ENCODE assay signal across 9 cellular contexts in the genomic region with DNA sequence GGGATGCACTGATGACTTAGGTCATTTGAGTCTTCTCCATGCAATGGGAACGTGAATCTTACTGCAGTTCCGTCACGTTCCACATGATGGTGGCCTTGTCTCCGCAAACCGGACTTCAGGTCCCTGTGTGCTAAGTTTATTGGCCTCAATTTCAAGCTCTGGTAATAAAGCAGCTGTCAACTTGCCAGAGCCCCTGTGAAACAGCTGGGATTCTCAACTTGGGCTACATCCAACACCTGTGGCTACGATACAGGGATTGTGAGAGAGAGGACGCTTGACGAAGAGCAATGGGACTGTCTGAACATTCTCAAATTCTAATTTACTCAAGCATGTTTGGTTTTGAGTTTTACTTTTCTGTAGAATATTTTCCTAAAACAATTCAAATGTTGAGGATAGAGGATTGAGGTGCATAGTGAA.
DNase-seq lines count a peak whose midpoint lies in the region; ATAC-seq and TF ChIP-seq lines count a peak whose summit lies in the region.
"Had no signal": no experiment of that assay in that cellular context is flagged by ENCODE, and none has a peak within 500 bp of the region (broad histone marks: within the 10 kb centered on the region; RNA-seq: fewer than 3 reads in every experiment).

No MANE protein-coding gene starts in this region.

- no peaks in the 10 kb centered on the region for H3K36me3 Mint-ChIP-seq in chondrocyte (ENCODE audit: low read depth)
- H3K36me3 Mint-ChIP-seq in activated T-helper 2 cell treated with anti-CD3 and anti-CD28 coated beads, Interferon-gamma antibody, Interleukin-2, Interleukin-4, amounts not matched to agents 10 μg/mL and 5 μg/mL and 100 μg/mL, durations not matched to agents 14 hours and 24 hours and 36 hours (ENCODE audit: low read depth), result no peaks in the 10 kb centered on the region

- peak; percentile 94 for TF ChIP-seq CTCF in 22Rv1 (IDR thresholded peaks at IDR 0.05)
- TF ChIP-seq CTCF in chondrocyte (IDR thresholded peaks at IDR 0.05), result peak; percentile 95
- peak; percentile 39 to 44 for TF ChIP-seq CTCF in left lung (IDR thresholded peaks at IDR 0.05)

- DNase-seq in HEK293T (ENCODE audit: extremely low spot score), result peak; percentile 67
- DNase-seq in NCI-H748 treated with DMSO at 0.1 percent for 48 hours (lab: John Stamatoyannopoulos, UW), result peak; percentile 57
- no peak for DNase-seq in chondrocyte (ENCODE audit: low spot score)
- DNase-seq in left lung, result no peak
- DNase-seq in activated T-helper 2 cell treated with anti-CD3 and anti-CD28 coated beads, Interferon-gamma antibody, Interleukin-2, Interleukin-4, amounts not matched to agents 10 μg/mL and 5 μg/mL and 100 μg/mL, durations not matched to agents 14 hours and 24 hours and 36 hours (ENCODE audit: low spot score), result no peak

- H3K9me3 Mint-ChIP-seq in chondrocyte (ENCODE audit: low read depth), result no peaks in the 10 kb centered on the region
- peaks cover 24% of the 10 kb centered on the region for H3K9me3 Mint-ChIP-seq in activated T-helper 2 cell treated with anti-CD3 and anti-CD28 coated beads, Interferon-gamma antibody, Interleukin-2, Interleukin-4, amounts not matched to agents 10 μg/mL and 5 μg/mL and 100 μg/mL, durations not matched to agents 14 hours and 24 hours and 36 hours

- H3K4me3 Mint-ChIP-seq in chondrocyte (ENCODE audit: unreplicated experiment), result no peak overlapping the region
- no peak overlapping the region for H3K4me3 Mint-ChIP-seq in activated T-helper 2 cell treated with anti-CD3 and anti-CD28 coated beads, Interferon-gamma antibody, Interleukin-2, Interleukin-4, amounts not matched to agents 10 μg/mL and 5 μg/mL and 100 μg/mL, durations not matched to agents 14 hours and 24 hours and 36 hours (ENCODE audit: low read depth)

- CTCF ChIA-PET in HEK293T (lab: Yijun Ruan, JAX), result interaction anchor here (0.6 to 1.6 kb wide), 2 partner anchors 11 to 457 kb away, joined by 3 to 5 read pairs; no protein-coding TSS in a partner anchor

- H3K4me1 Mint-ChIP-seq in chondrocyte (ENCODE audit: low read depth), result peaks cover 21% of the 10 kb centered on the region
- no peaks in the 10 kb centered on the region for H3K4me1 Mint-ChIP-seq in activated T-helper 2 cell treated with anti-CD3 and anti-CD28 coated beads, Interferon-gamma antibody, Interleukin-2, Interleukin-4, amounts not matched to agents 10 μg/mL and 5 μg/mL and 100 μg/mL, durations not matched to agents 14 hours and 24 hours and 36 hours (ENCODE audit: low read depth)

- H3K4me3 ChIP-seq in left lung, result no peak overlapping the region
- H3K4me3 ChIP-seq: BLaER1 had no signal

- H3K27me3 Mint-ChIP-seq in chondrocyte (ENCODE audit: low read depth), result no peaks in the 10 kb centered on the region
- H3K27me3 Mint-ChIP-seq in activated T-helper 2 cell treated with anti-CD3 and anti-CD28 coated beads, Interferon-gamma antibody, Interleukin-2, Interleukin-4, amounts not matched to agents 10 μg/mL and 5 μg/mL and 100 μg/mL, durations not matched to agents 14 hours and 24 hours and 36 hours (ENCODE audit: low read depth), result no peaks in the 10 kb centered on the region

- H3K27ac ChIP-seq in 22Rv1 (peak overlapping the region; percentile 89), left lung (no peak overlapping the region)
- H3K27ac ChIP-seq: BLaER1 had no signal

- peak; percentile 83 for ATAC-seq in left lung
- no peak for ATAC-seq in HG02852 (IDR thresholded peaks at IDR 0.05; ENCODE audit: unreplicated experiment)
- ATAC-seq in GM18517 (IDR thresholded peaks at IDR 0.05; ENCODE audit: unreplicated experiment), result no peak

- H3K4me1 ChIP-seq in left lung, result no peaks in the 10 kb centered on the region
- H3K4me1 ChIP-seq: BLaER1 had no signal

- H3K27me3 ChIP-seq in left lung, result no peaks in the 10 kb centered on the region
- H3K27me3 ChIP-seq: BLaER1 had no signal

- H3K36me3 ChIP-seq in left lung, result no peaks in the 10 kb centered on the region
- H3K36me3 ChIP-seq: BLaER1 had no signal

- POLR2A ChIA-PET in HEK293T (lab: Yijun Ruan, JAX), result no interaction called here

- intact Hi-C loops in left lung (cut with DNase I), result no loop called here
- intact Hi-C loops in activated T-helper 2 cell treated with anti-CD3 and anti-CD28 coated beads, Interferon-gamma antibody, Interleukin-2, Interleukin-4, amounts not matched to agents 10 μg/mL and 5 μg/mL and 100 μg/mL, durations not matched to agents 14 hours and 24 hours and 36 hours (cut with micrococcal nuclease), result no loop called here

- no peaks in the 10 kb centered on the region for H3K9me3 ChIP-seq in left lung
- H3K9me3 ChIP-seq: BLaER1 had no signal

- no peak overlapping the region for H3K27ac Mint-ChIP-seq in chondrocyte (ENCODE audit: unreplicated experiment)
- no peak overlapping the region for H3K27ac Mint-ChIP-seq in activated T-helper 2 cell treated with anti-CD3 and anti-CD28 coated beads, Interferon-gamma antibody, Interleukin-2, Interleukin-4, amounts not matched to agents 10 μg/mL and 5 μg/mL and 100 μg/mL, durations not matched to agents 14 hours and 24 hours and 36 hours

TF ChIP-seq in HEK293T, 16 proteins besides CTCF, POLR2A, EP300 and RAD21:
- no peak for TF ChIP-seq SUZ12 (IDR thresholded peaks at IDR 0.05)
- TF ChIP-seq FOXK2 (IDR thresholded peaks at IDR 0.05), result no peak
- no peak for TF ChIP-seq ZNF384 (IDR thresholded peaks at IDR 0.05)
- TF ChIP-seq ARNT (IDR thresholded peaks at IDR 0.05), result no peak
- no peak for TF ChIP-seq SP1 (IDR thresholded peaks at IDR 0.05)
TF ChIP-seq in HEK293T: peak in this region for 0.

Comparison
In these comparisons a context has a peak if more than half of its experiments do, and no peak if none do; other contexts are left out.
1. CTCF ChIP-seq: peak in every context shown above with its lines; median percentile 95 in chondrocyte; 94 in 22Rv1; 42 in left lung.
2. DNase-seq: peak in HEK293T (single experiment) and NCI-H748 treated with DMSO at 0.1 percent for 48 hours (single experiment); none in chondrocyte (single experiment), left lung (0 of 2) and activated T-helper 2 cell treated with anti-CD3 and anti-CD28 coated beads, Interferon-gamma antibody, Interleukin-2, Interleukin-4, amounts not matched to agents 10 μg/mL and 5 μg/mL and 100 μg/mL, durations not matched to agents 14 hours and 24 hours and 36 hours (single experiment).